Comparison of ENCODE assay signal across 12 cellular contexts in genomic region chr6:74731204-74731603, GRCh38.
DNase-seq lines count a peak whose midpoint lies in the region; ATAC-seq, FAIRE-seq and TF ChIP-seq lines count a peak whose summit lies in the region.
"Had no signal": no experiment of that assay in that cellular context is flagged by ENCODE, and none has a peak within 500 bp of the region (broad histone marks: within the 10 kb centered on the region; RNA-seq: fewer than 3 reads in every experiment).

No MANE protein-coding gene starts in this region.

- ATAC-seq in activated CD8-positive, alpha-beta T cell treated with anti-CD3 and anti-CD28 coated beads for 36 hours, result no peak
- no peak for ATAC-seq in activated T-cell treated with anti-CD3 and anti-CD28 coated beads, Interleukin-2, amount 50 U/mL, for 72 hours (replicated peaks in 1 of 2)

- no peaks in the 10 kb centered on the region for H4K20me1 ChIP-seq in astrocyte (ENCODE audit: insufficient read depth, low read length)

- POLR2A ChIA-PET in activated CD8-positive, alpha-beta T cell treated with anti-CD3 and anti-CD28 coated beads for 36 hours (lab: Charles Lee), result no interaction called here

- H3K27ac Mint-ChIP-seq in astrocyte (ENCODE audit: unreplicated experiment), result peak overlapping the region; percentile 98
- no peak overlapping the region for H3K27ac Mint-ChIP-seq in activated CD8-positive, alpha-beta T cell treated with anti-CD3 and anti-CD28 coated beads for 36 hours
- H3K27ac Mint-ChIP-seq in activated T-cell treated with anti-CD3 and anti-CD28 coated beads, Interleukin-2, amount 50 U/mL, for 72 hours, result no peak overlapping the region
- H3K27ac Mint-ChIP-seq: activated naive CD4-positive, alpha-beta T cell treated with anti-CD3 and anti-CD28 coated beads for 36 hours had no signal

- no peaks in the 10 kb centered on the region for H3K9me3 Mint-ChIP-seq in astrocyte (ENCODE audit: unreplicated experiment)
- H3K9me3 Mint-ChIP-seq in activated CD8-positive, alpha-beta T cell treated with anti-CD3 and anti-CD28 coated beads for 36 hours, result no peaks in the 10 kb centered on the region
- peaks cover 0 to 2% of the 10 kb centered on the region in 2 donors for H3K9me3 Mint-ChIP-seq in activated T-cell treated with anti-CD3 and anti-CD28 coated beads, Interleukin-2, amount 50 U/mL, for 72 hours

- H3K27me3 ChIP-seq in astrocyte (ENCODE audit: insufficient read depth, low read length), result no peaks in the 10 kb centered on the region

- peaks cover 12% of the 10 kb centered on the region for H3K4me1 ChIP-seq in astrocyte (ENCODE audit: insufficient read depth, low read length)
- H3K4me1 ChIP-seq: Caco-2, parathyroid adenoma had no signal

- no peaks in the 10 kb centered on the region for H3K79me2 ChIP-seq in astrocyte (ENCODE audit: insufficient read depth, low read length)
- H3K79me2 ChIP-seq: parathyroid adenoma had no signal

- CTCF ChIA-PET in activated CD8-positive, alpha-beta T cell treated with anti-CD3 and anti-CD28 coated beads for 36 hours (lab: Charles Lee), result no interaction called here

- peaks cover 53% of the 10 kb centered on the region for H3K4me1 Mint-ChIP-seq in astrocyte (ENCODE audit: low read depth, unreplicated experiment)
- H3K4me1 Mint-ChIP-seq in activated CD8-positive, alpha-beta T cell treated with anti-CD3 and anti-CD28 coated beads for 36 hours (ENCODE audit: low read depth), result no peaks in the 10 kb centered on the region
- no peaks in the 10 kb centered on the region for H3K4me1 Mint-ChIP-seq in activated T-cell treated with anti-CD3 and anti-CD28 coated beads, Interleukin-2, amount 50 U/mL, for 72 hours (ENCODE audit: low read depth)

- peak overlapping the region; percentile 44 for H3K4me2 ChIP-seq in astrocyte (ENCODE audit: low read length)

- no peaks in the 10 kb centered on the region for H3K36me3 Mint-ChIP-seq in astrocyte (ENCODE audit: low read depth, unreplicated experiment)
- no peaks in the 10 kb centered on the region for H3K36me3 Mint-ChIP-seq in activated CD8-positive, alpha-beta T cell treated with anti-CD3 and anti-CD28 coated beads for 36 hours (ENCODE audit: low read depth)
- no peaks in the 10 kb centered on the region for H3K36me3 Mint-ChIP-seq in activated T-cell treated with anti-CD3 and anti-CD28 coated beads, Interleukin-2, amount 50 U/mL, for 72 hours (ENCODE audit: insufficient read depth in 2 of 2)

- peak; percentile 47 for FAIRE-seq in astrocyte (lab: Jason Lieb, UNC)

- peak; percentile 5 for DNase-seq in AG20443 (ENCODE audit: low spot score)
- peak; percentile 79 for DNase-seq in NCI-H187 treated with DMSO at 0.1 percent for 48 hours (lab: John Stamatoyannopoulos, UW)
- DNase-seq in astrocyte (ENCODE audit: low read depth), result peak; percentile 77
- peak; percentile 13 for DNase-seq in glomerular visceral epithelial cell (ENCODE audit: extremely low spot score)
- no peak for DNase-seq in activated CD8-positive, alpha-beta T cell treated with anti-CD3 and anti-CD28 coated beads for 36 hours
- DNase-seq in mucosa of gallbladder (ENCODE audit: low spot score), result no peak
- no peak for DNase-seq in substantia nigra (lab: John Stamatoyannopoulos, UW)
- no peak for DNase-seq in activated T-cell treated with anti-CD3 and anti-CD28 coated beads, Interleukin-2, amount 50 U/mL, for 72 hours
- DNase-seq: activated CD8-positive, alpha-beta memory T cell treated with anti-CD3 and anti-CD28 coated beads for 24 hours; activated naive CD4-positive, alpha-beta T cell treated with anti-CD3 and anti-CD28 coated beads for 36 hours; Caco-2 had no signal

- peak overlapping the region; percentile 18 for H3K9ac ChIP-seq in astrocyte (ENCODE audit: low read length)
- H3K9ac ChIP-seq: parathyroid adenoma had no signal

- H3K27ac ChIP-seq in astrocyte (ENCODE audit: low read depth, low read length), result peak overlapping the region; percentile 65
- no peak overlapping the region for H3K27ac ChIP-seq in substantia nigra (ENCODE audit: low read depth, low read length, poor library complexity, severe bottlenecking)
- H3K27ac ChIP-seq: parathyroid adenoma had no signal

- no peaks in the 10 kb centered on the region for H3K9me3 ChIP-seq in astrocyte (ENCODE audit: insufficient read depth, low read depth, low read length)
- H3K9me3 ChIP-seq: Caco-2 had no signal

- TF ChIP-seq CTCF in astrocyte (IDR thresholded peaks at IDR 0.05; ENCODE audit: insufficient read depth, low read depth, low read length), result no peak
- TF ChIP-seq CTCF in activated CD8-positive, alpha-beta T cell treated with anti-CD3 and anti-CD28 coated beads for 36 hours (IDR thresholded peaks at IDR 0.05), result no peak

- H2AFZ ChIP-seq in astrocyte (ENCODE audit: low read depth, low read length), result no peak overlapping the region
- H2AFZ ChIP-seq: parathyroid adenoma had no signal

- intact Hi-C loops in activated CD8-positive, alpha-beta T cell treated with anti-CD3 and anti-CD28 coated beads for 36 hours (cut with micrococcal nuclease), result no loop called here

- no peak overlapping the region for H3K4me3 ChIP-seq in astrocyte (ENCODE audit: insufficient read depth, low read depth, low read length)

- no peaks in the 10 kb centered on the region for H3K36me3 ChIP-seq in astrocyte (ENCODE audit: insufficient read depth, low read length)

- H3K4me3 Mint-ChIP-seq in astrocyte (ENCODE audit: unreplicated experiment), result no peak overlapping the region
- no peak overlapping the region for H3K4me3 Mint-ChIP-seq in activated CD8-positive, alpha-beta T cell treated with anti-CD3 and anti-CD28 coated beads for 36 hours
- no peak overlapping the region for H3K4me3 Mint-ChIP-seq in activated T-cell treated with anti-CD3 and anti-CD28 coated beads, Interleukin-2, amount 50 U/mL, for 72 hours
- H3K4me3 Mint-ChIP-seq: activated naive CD4-positive, alpha-beta T cell treated with anti-CD3 and anti-CD28 coated beads for 36 hours had no signal

- no peaks in the 10 kb centered on the region for H3K27me3 Mint-ChIP-seq in astrocyte (ENCODE audit: low read depth, unreplicated experiment)
- H3K27me3 Mint-ChIP-seq in activated CD8-positive, alpha-beta T cell treated with anti-CD3 and anti-CD28 coated beads for 36 hours, result no peaks in the 10 kb centered on the region
- H3K27me3 Mint-ChIP-seq in activated T-cell treated with anti-CD3 and anti-CD28 coated beads, Interleukin-2, amount 50 U/mL, for 72 hours (ENCODE audit: low read depth), result no peaks in the 10 kb centered on the region

Comparison
In these comparisons a context has a peak if more than half of its experiments do, and no peak if none do; other contexts are left out.
1. DNase-seq: peak in AG20443 (single experiment), NCI-H187 treated with DMSO at 0.1 percent for 48 hours (single experiment), astrocyte (single experiment) and glomerular visceral epithelial cell (single experiment); none in activated CD8-positive, alpha-beta T cell treated with anti-CD3 and anti-CD28 coated beads for 36 hours (single experiment), mucosa of gallbladder (single experiment), substantia nigra (0 of 49) and activated T-cell treated with anti-CD3 and anti-CD28 coated beads, Interleukin-2, amount 50 U/mL, for 72 hours (0 of 2).